Comparison of ENCODE assay signal across 14 cellular contexts in genomic region chr2:232891621-232892071, GRCh38. TPM values are rescaled to one million over a fixed set of nuclear protein-coding genes. Genes with fewer than 3 reads are reported as not detected.
DNase-seq lines count a peak whose midpoint lies in the region; ATAC-seq and TF ChIP-seq lines count a peak whose summit lies in the region.
"Had no signal": no experiment of that assay in that cellular context is flagged by ENCODE, and none has a peak within 500 bp of the region (broad histone marks: within the 10 kb centered on the region; RNA-seq: fewer than 3 reads in every experiment).

No MANE protein-coding gene starts in this region.

- H3K27ac ChIP-seq in PC-3 (ENCODE audit: low read length): no peak overlapping the region
- H3K27ac ChIP-seq: ascending aorta had no signal

- TF ChIP-seq CTCF in Calu3 (IDR thresholded peaks at IDR 0.05; ENCODE audit: unreplicated experiment) (no peak), PC-3 (conservative IDR thresholded peaks at IDR 0.05; ENCODE audit: low read depth, low read length) (no peak), osteocyte (IDR thresholded peaks at IDR 0.05) (no peak)

- 0 out of 2 replicates have a peak, but pooled peaks cover 4% of the 10 kb centered on the region for H3K79me2 ChIP-seq in PC-3 (ENCODE audit: low read length)

- H3K4me2 ChIP-seq in PC-3 (ENCODE audit: low read length): no peak overlapping the region

- no peaks in the 10 kb centered on the region for H4K20me1 ChIP-seq in PC-3 (ENCODE audit: low read length)

- H3K36me3 ChIP-seq in PC-3 (ENCODE audit: low read depth, low read length): peaks cover 13% of the 10 kb centered on the region; the same call in 1 of the 2 replicates
- H3K36me3 ChIP-seq: ascending aorta had no signal

- H3K36me3 Mint-ChIP-seq in Calu3 (ENCODE audit: insufficient read depth, unreplicated experiment) (peaks cover 7% of the 10 kb centered on the region), osteocyte (ENCODE audit: unreplicated experiment) (no peaks in the 10 kb centered on the region)

- H3K9me2 ChIP-seq in PC-3 (replicated peaks; ENCODE audit: low read length): no peaks in the 10 kb centered on the region

- DNase-seq in Calu3 (no peak), PC-3 (peak; percentile 31), dermis blood vessel endothelial cell (peak; percentile 71), osteocyte (ENCODE audit: extremely low spot score, unreplicated experiment) (peak; percentile 72), NCI-H1105 treated with DMSO at 0.1 percent for 48 hours (lab: John Stamatoyannopoulos, UW) (no peak)
- DNase-seq in central memory CD4-positive, alpha-beta T cell: no peak
- DNase-seq: activated CD8-positive, alpha-beta memory T cell treated with anti-CD3 and anti-CD28 coated beads, Interleukin-2, amount 50 U/mL, for 4 hours; CD4-positive, alpha-beta T cell; glutamatergic neuron; T-helper 17 cell had no signal

- BruUV-seq in Calu3 (replicated peaks; lab: Mats Ljungman, UMichigan) (no TSS peak), PC-3 (replicated peaks; lab: Mats Ljungman, UMichigan) (TSS peak; percentile 15)

- H3K4me3 ChIP-seq in PC-3 (ENCODE audit: low read length): no peak overlapping the region
- H3K4me3 ChIP-seq: ascending aorta, lung had no signal

- H3K27ac Mint-ChIP-seq in Calu3 (ENCODE audit: unreplicated experiment) (peak overlapping the region; percentile 24), osteocyte (ENCODE audit: unreplicated experiment) (no peak overlapping the region)
- H3K27ac Mint-ChIP-seq: CD4-positive, alpha-beta T cell; T-helper 17 cell had no signal

- no peaks in the 10 kb centered on the region for H3K4me1 ChIP-seq in PC-3 (ENCODE audit: insufficient read depth, low read length)
- H3K4me1 ChIP-seq: ascending aorta had no signal

- H3K4me3 Mint-ChIP-seq in Calu3 (ENCODE audit: low read depth, unreplicated experiment): no peak overlapping the region
- no peak overlapping the region for H3K4me3 Mint-ChIP-seq in osteocyte (ENCODE audit: unreplicated experiment)
- H3K4me3 Mint-ChIP-seq: CD4-positive, alpha-beta T cell had no signal

- H3F3A ChIP-seq in PC-3 (ENCODE audit: low read length, unreplicated experiment): no peaks in the 10 kb centered on the region

- H3K9ac ChIP-seq in PC-3 (ENCODE audit: low read length): no peak overlapping the region

- POLR2A ChIA-PET in PC-3 (lab: Charles Lee; ENCODE audit: unreplicated experiment): interaction anchor here (0.6 kb wide), 1 partner anchor 396 kb away, joined by 5 read pairs; no protein-coding TSS in a partner anchor

- H3K9me3 Mint-ChIP-seq in Calu3 (ENCODE audit: low read depth, unreplicated experiment) (no peaks in the 10 kb centered on the region), osteocyte (ENCODE audit: unreplicated experiment) (no peaks in the 10 kb centered on the region)
- H3K9me3 Mint-ChIP-seq: CD4-positive, alpha-beta T cell had no signal

- ATAC-seq in PC-3: no peak
- ATAC-seq in GM21529 (IDR thresholded peaks at IDR 0.05; ENCODE audit: unreplicated experiment): no peak
- ATAC-seq in HG03521 (IDR thresholded peaks at IDR 0.05; ENCODE audit: unreplicated experiment): no peak
- ATAC-seq: T-helper 17 cell had no signal

- no peaks in the 10 kb centered on the region for H3K9me3 ChIP-seq in PC-3 (ENCODE audit: low read length)
- H3K9me3 ChIP-seq: ascending aorta had no signal

- H3K27me3 ChIP-seq in PC-3 (ENCODE audit: low read length): no peaks in the 10 kb centered on the region
- H3K27me3 ChIP-seq: ascending aorta had no signal

- CTCF ChIA-PET in Calu3 (lab: Charles Lee): no interaction called here
- CTCF ChIA-PET in PC-3 (lab: Charles Lee): no interaction called here

- intact Hi-C loops in Calu3 (cut with micrococcal nuclease; ENCODE audit: unreplicated experiment) (no loop called here), PC-3 (cut with micrococcal nuclease) (no loop called here)

- H3K27me3 Mint-ChIP-seq in Calu3 (ENCODE audit: unreplicated experiment) (no peaks in the 10 kb centered on the region), osteocyte (ENCODE audit: unreplicated experiment) (no peaks in the 10 kb centered on the region)

- H3K4me1 Mint-ChIP-seq in Calu3 (ENCODE audit: low read depth, unreplicated experiment) (peaks cover 10% of the 10 kb centered on the region), osteocyte (ENCODE audit: unreplicated experiment) (peaks cover 10% of the 10 kb centered on the region)

- no peak overlapping the region for H2AFZ ChIP-seq in PC-3 (ENCODE audit: low read length)

RNA-seq across cellular contexts. Expression of gene SNORC, which starts 21.6 kb away (rescaled TPM):
- total RNA-seq in Calu3 (2022) (4.3 and 5.0 TPM in 2 replicates), PC-3 (2014; rRNA removed) (11.1 and 14.3 TPM in 2 replicates), dermis blood vessel endothelial cell (0.34 and 0.84 TPM in 2 replicates), osteocyte (1.9 and 2.1 TPM in 2 replicates)
- total RNA-seq: ascending aorta had no signal

Comparison
In these comparisons a context has a peak if more than half of its experiments do, and no peak if none do; other contexts are left out.
1. DNase-seq: peak in PC-3 (single experiment), dermis blood vessel endothelial cell (single experiment) and osteocyte (single experiment); none in Calu3 (single experiment), NCI-H1105 treated with DMSO at 0.1 percent for 48 hours (single experiment) and central memory CD4-positive, alpha-beta T cell (single experiment).